7 cellular contexts compared by ENCODE assay signal in genomic region chr16:1677942-1678499, GRCh38.
A peak's percentile ranks its signal among the peaks of the same experiment; 100 is the strongest.
DNase-seq lines count a peak whose midpoint lies in the region; ATAC-seq, FAIRE-seq and TF ChIP-seq lines count a peak whose summit lies in the region.

Gene JPT2 (plus strand): TSS chr16:1678279. CDS start chr16:1678313, 34 bp downstream.

- ATAC-seq in HG02973 (IDR thresholded peaks at IDR 0.05; ENCODE audit: unreplicated experiment): peak; percentile 85

- DNase-seq in GM18507 (ENCODE audit: extremely low spot score, insufficient read length, low read depth) (peak; percentile 99), NCI-H2029 treated with DMSO at 0.1 percent for 48 hours (lab: John Stamatoyannopoulos, UW) (peak; percentile 83), T-helper 22 cell (ENCODE audit: low read depth) (peak; percentile 92), astrocyte of the cerebellum (ENCODE audit: low read depth) (peak; percentile 92), hippocampal formation (lab: John Stamatoyannopoulos, UW) (peak; percentile 85 to 88), retinal pigment epithelial cell (ENCODE audit: low read depth) (peak; percentile 92)

- TF ChIP-seq CTCF in astrocyte of the cerebellum (IDR thresholded peaks at IDR 0.05; ENCODE audit: low read depth, low read length, missing control alignments) (no peak), retinal pigment epithelial cell (conservative IDR thresholded peaks at IDR 0.05; ENCODE audit: low read depth, low read length) (no peak)

- peak; percentile 94 for FAIRE-seq in GM18507 (lab: Jason Lieb, UNC)

- peak within 1 kb of the TSS; percentile 83 for H3K4me3 ChIP-seq in astrocyte of the cerebellum (ENCODE audit: low read depth, low read length)
- peak within 1 kb of the TSS; percentile 84 for H3K4me3 ChIP-seq in retinal pigment epithelial cell (ENCODE audit: low read length)

- in situ Hi-C loops in astrocyte of the cerebellum (cut with HindIII; ENCODE audit: low sequenced_read_pairs): no loop called here

Comparison
In these comparisons a context has a peak if more than half of its experiments do, and no peak if none do; other contexts are left out.
1. Peak in every context shown above with its lines: DNase-seq, ATAC-seq and H3K4me3 ChIP-seq.